ENCODE assay signal across 2 cellular contexts in genomic region chr6:16134430-16134829, GRCh38.
TF ChIP-seq lines count a peak whose summit lies in the region.

No MANE protein-coding gene starts in this region.

TF ChIP-seq in GM23338, 12 proteins besides CTCF, POLR2A, EP300 and RAD21:
- TF ChIP-seq, protein P1, sequence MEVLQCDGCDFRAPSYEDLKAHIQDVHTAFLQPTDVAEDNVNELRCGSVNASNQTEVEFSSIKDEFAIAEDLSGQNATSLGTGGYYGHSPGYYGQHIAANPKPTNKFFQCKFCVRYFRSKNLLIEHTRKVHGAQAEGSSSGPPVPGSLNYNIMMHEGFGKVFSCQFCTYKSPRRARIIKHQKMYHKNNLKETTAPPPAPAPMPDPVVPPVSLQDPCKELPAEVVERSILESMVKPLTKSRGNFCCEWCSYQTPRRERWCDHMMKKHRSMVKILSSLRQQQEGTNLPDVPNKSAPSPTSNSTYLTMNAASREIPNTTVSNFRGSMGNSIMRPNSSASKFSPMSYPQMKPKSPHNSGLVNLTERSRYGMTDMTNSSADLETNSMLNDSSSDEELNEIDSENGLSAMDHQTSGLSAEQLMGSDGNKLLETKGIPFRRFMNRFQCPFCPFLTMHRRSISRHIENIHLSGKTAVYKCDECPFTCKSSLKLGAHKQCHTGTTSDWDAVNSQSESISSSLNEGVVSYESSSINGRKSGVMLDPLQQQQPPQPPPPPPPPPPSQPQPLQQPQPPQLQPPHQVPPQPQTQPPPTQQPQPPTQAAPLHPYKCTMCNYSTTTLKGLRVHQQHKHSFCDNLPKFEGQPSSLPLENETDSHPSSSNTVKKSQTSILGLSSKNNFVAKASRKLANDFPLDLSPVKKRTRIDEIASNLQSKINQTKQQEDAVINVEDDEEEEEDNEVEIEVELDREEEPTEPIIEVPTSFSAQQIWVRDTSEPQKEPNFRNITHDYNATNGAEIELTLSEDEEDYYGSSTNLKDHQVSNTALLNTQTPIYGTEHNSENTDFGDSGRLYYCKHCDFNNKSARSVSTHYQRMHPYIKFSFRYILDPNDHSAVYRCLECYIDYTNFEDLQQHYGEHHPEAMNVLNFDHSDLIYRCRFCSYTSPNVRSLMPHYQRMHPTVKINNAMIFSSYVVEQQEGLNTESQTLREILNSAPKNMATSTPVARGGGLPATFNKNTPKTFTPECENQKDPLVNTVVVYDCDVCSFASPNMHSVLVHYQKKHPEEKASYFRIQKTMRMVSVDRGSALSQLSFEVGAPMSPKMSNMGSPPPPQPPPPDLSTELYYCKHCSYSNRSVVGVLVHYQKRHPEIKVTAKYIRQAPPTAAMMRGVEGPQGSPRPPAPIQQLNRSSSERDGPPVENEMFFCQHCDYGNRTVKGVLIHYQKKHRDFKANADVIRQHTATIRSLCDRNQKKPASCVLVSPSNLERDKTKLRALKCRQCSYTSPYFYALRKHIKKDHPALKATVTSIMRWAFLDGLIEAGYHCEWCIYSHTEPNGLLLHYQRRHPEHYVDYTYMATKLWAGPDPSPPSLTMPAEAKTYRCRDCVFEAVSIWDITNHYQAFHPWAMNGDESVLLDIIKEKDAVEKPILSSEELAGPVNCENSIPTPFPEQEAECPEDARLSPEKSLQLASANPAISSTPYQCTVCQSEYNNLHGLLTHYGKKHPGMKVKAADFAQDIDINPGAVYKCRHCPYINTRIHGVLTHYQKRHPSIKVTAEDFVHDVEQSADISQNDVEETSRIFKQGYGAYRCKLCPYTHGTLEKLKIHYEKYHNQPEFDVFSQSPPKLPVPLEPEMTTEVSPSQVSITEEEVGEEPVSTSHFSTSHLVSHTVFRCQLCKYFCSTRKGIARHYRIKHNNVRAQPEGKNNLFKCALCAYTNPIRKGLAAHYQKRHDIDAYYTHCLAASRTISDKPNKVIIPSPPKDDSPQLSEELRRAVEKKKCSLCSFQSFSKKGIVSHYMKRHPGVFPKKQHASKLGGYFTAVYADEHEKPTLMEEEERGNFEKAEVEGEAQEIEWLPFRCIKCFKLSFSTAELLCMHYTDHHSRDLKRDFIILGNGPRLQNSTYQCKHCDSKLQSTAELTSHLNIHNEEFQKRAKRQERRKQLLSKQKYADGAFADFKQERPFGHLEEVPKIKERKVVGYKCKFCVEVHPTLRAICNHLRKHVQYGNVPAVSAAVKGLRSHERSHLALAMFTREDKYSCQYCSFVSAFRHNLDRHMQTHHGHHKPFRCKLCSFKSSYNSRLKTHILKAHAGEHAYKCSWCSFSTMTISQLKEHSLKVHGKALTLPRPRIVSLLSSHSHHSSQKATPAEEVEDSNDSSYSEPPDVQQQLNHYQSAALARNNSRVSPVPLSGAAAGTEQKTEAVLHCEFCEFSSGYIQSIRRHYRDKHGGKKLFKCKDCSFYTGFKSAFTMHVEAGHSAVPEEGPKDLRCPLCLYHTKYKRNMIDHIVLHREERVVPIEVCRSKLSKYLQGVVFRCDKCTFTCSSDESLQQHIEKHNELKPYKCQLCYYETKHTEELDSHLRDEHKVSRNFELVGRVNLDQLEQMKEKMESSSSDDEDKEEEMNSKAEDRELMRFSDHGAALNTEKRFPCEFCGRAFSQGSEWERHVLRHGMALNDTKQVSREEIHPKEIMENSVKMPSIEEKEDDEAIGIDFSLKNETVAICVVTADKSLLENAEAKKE (CRISPR knock-in tag; IDR thresholded peaks at IDR 0.05) = no peak
- TF ChIP-seq NANOG (IDR thresholded peaks at IDR 0.05; ENCODE audit: borderline replicate concordance) (no peak), ZNF331 (CRISPR knock-in tag; IDR thresholded peaks at IDR 0.05; ENCODE audit: low read depth) (no peak), EZH2phosphoT487 (IDR thresholded peaks at IDR 0.05; ENCODE audit: unreplicated experiment) (no peak), CREB1 (CRISPR knock-in tag; IDR thresholded peaks at IDR 0.05; ENCODE audit: low read depth) (no peak), JUNB (IDR thresholded peaks at IDR 0.05; ENCODE audit: unreplicated experiment) (no peak), REST (IDR thresholded peaks at IDR 0.05; ENCODE audit: unreplicated experiment) (no peak), EZH2 (IDR thresholded peaks at IDR 0.05; ENCODE audit: low read depth, unreplicated experiment) (no peak), ZNF114 (CRISPR knock-in tag; IDR thresholded peaks at IDR 0.05) (no peak), POLR2AphosphoS5 (IDR thresholded peaks at IDR 0.05; ENCODE audit: low read depth) (no peak), STAT1 (IDR thresholded peaks at IDR 0.05; ENCODE audit: unreplicated experiment) (no peak), ETS1 (IDR thresholded peaks at IDR 0.05) (no peak)

TF ChIP-seq in GM12878, 131 proteins besides CTCF, POLR2A, EP300 and RAD21:
- TF ChIP-seq SMAD1 (IDR thresholded peaks at IDR 0.05; ENCODE audit: low read depth, partially characterized antibody) (peak; percentile 3), CBX5 (IDR thresholded peaks at IDR 0.05; ENCODE audit: low read depth) (no peak)
